In the genomic region with DNA sequence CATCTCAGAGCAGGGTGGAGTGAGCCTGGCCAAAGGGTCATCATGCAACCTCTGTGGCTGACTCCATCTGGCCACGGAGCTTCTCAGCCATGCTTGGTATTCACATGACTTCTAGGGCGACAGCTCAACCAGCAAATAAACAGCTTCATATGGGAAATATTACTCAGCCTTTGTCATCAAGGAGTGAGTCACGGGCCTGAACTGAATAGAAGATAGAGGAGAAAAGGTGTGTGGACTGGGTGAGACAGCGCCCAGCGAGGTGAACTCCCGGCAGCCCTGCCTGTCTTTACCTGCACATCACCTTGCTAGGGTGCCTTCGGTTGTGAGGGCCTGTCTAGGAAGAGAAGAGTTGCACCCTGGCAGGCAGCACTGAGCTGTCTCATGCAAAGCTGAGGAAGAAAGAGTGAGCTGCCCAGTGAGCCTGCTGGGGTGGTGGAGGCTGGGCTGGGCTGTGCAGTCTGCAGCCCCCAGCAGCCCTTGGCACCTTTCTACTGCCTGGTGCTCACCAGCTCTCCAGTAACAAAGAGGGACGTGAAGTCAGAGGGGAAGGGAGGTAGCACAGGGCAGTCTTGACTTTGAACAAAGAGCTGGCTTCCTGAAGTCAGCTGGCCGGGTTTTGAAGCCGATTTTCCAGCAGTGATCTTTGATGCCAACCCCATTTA, we compare ENCODE assay signal across 8 cellular contexts.
DNase-seq lines count a peak whose midpoint lies in the region; ATAC-seq and TF ChIP-seq lines count a peak whose summit lies in the region.

No MANE protein-coding gene starts in this region.

- intact Hi-C loops in Calu3 (cut with micrococcal nuclease; ENCODE audit: unreplicated experiment) (loop anchor here (2.0 to 5.0 kb wide), 6 partner anchors 58 to 361 kb away; no protein-coding TSS in a partner anchor), mucosa of descending colon (cut with DNase I, micrococcal nuclease) (no loop called here)

- H3K9me3 Mint-ChIP-seq in Calu3 (ENCODE audit: low read depth, unreplicated experiment): no peaks in the 10 kb centered on the region

- H3K4me1 ChIP-seq in mucosa of descending colon (ENCODE audit: low read depth): peaks cover 40% of the 10 kb centered on the region

- peak; percentile 20 for TF ChIP-seq CTCF in Calu3 (IDR thresholded peaks at IDR 0.05; ENCODE audit: unreplicated experiment)
- TF ChIP-seq CTCF in mucosa of descending colon (IDR thresholded peaks at IDR 0.05): no peak

- ATAC-seq in HG03342 (IDR thresholded peaks at IDR 0.05; ENCODE audit: unreplicated experiment) (peak; percentile 34), mucosa of descending colon (peak; percentile 81), GM19467 (IDR thresholded peaks at IDR 0.05; ENCODE audit: unreplicated experiment) (no peak)

- CTCF ChIA-PET in Calu3 (lab: Charles Lee): interaction anchor here (0.7 to 1.9 kb wide), 17 partner anchors 9 to 359 kb away, joined by 3 to 22 read pairs (median 7); no protein-coding TSS in a partner anchor

- H3K27me3 Mint-ChIP-seq in Calu3 (ENCODE audit: unreplicated experiment): no peaks in the 10 kb centered on the region

- H3K4me3 Mint-ChIP-seq in Calu3 (ENCODE audit: low read depth, unreplicated experiment): peak overlapping the region; percentile 39

- no peak overlapping the region for H3K4me3 ChIP-seq in mucosa of descending colon

- H3K36me3 ChIP-seq in mucosa of descending colon (ENCODE audit: low read depth): no peaks in the 10 kb centered on the region

- H3K4me1 Mint-ChIP-seq in Calu3 (ENCODE audit: low read depth, unreplicated experiment): peaks cover 72% of the 10 kb centered on the region

- no peaks in the 10 kb centered on the region for H3K9me3 ChIP-seq in mucosa of descending colon

- peak overlapping the region; percentile 95 for H3K27ac Mint-ChIP-seq in Calu3 (ENCODE audit: unreplicated experiment)

- DNase-seq in Calu3 (peak; percentile 89), astrocyte of the hippocampus (ENCODE audit: low read depth, low spot score) (peak; percentile 96), mucosa of descending colon (no peak), NCI-H526 (lab: John Stamatoyannopoulos, UW) (no peak), NCI-H82 treated with DMSO at 0.1 percent for 48 hours (lab: John Stamatoyannopoulos, UW; ENCODE audit: unreplicated experiment) (no peak), germinal center (ENCODE audit: low spot score) (no peak)

- TSS peak; percentile 87 for BruUV-seq in Calu3 (replicated peaks; lab: Mats Ljungman, UMichigan)

- H3K36me3 Mint-ChIP-seq in Calu3 (ENCODE audit: insufficient read depth, unreplicated experiment): peaks cover 34% of the 10 kb centered on the region

Comparison
In these comparisons a context has a peak if more than half of its experiments do, and no peak if none do; other contexts are left out.
1. DNase-seq: peak in Calu3 (single experiment) and astrocyte of the hippocampus (single experiment); none in mucosa of descending colon (0 of 3), NCI-H526 (0 of 2), NCI-H82 treated with DMSO at 0.1 percent for 48 hours (single experiment) and germinal center (single experiment).